In the genomic region with DNA sequence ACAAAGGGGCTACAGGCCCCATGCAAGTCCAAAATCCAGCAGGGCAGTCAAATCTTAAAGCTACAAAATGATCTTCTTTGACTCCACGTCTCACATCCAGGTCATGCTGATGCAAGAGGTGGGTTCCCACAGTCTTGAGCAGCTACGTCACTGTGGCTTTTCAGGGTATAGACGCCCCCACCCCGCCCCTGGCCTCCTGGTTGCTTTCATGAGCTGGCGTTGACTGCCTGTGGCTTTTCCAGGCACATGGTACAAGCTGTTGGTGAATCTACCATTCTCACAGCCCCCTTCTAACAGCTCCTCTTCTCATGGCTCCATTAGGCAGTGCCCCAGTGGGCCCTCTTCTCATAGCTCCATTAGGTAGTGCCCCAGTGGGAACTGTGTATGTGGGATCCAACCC, we compare ENCODE assay signal across 3 cellular contexts.
TF ChIP-seq lines count a peak whose summit lies in the region.

No MANE protein-coding gene starts in this region.

TF ChIP-seq in SK-N-SH treated with all-trans-retinoic acid at 6 μM for 48 hours, 23 proteins besides CTCF, POLR2A, EP300 and RAD21:
- TF ChIP-seq TCF4 (CRISPR knock-in tag; IDR thresholded peaks at IDR 0.05; ENCODE audit: borderline replicate concordance) (no peak), ZNF70 (CRISPR knock-in tag; IDR thresholded peaks at IDR 0.05) (no peak), ZNF565 (CRISPR knock-in tag; conservative IDR thresholded peaks at IDR 0.05; ENCODE audit: low read depth) (no peak)
- TF ChIP-seq, protein P1, sequence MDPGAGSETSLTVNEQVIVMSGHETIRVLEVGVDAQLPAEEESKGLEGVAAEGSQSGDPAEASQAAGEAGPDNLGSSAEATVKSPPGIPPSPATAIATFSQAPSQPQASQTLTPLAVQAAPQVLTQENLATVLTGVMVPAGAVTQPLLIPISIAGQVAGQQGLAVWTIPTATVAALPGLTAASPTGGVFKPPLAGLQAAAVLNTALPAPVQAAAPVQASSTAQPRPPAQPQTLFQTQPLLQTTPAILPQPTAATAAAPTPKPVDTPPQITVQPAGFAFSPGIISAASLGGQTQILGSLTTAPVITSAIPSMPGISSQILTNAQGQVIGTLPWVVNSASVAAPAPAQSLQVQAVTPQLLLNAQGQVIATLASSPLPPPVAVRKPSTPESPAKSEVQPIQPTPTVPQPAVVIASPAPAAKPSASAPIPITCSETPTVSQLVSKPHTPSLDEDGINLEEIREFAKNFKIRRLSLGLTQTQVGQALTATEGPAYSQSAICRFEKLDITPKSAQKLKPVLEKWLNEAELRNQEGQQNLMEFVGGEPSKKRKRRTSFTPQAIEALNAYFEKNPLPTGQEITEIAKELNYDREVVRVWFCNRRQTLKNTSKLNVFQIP (CRISPR knock-in tag; IDR thresholded peaks at IDR 0.05; ENCODE audit: borderline replicate concordance, low read depth): no peak

TF ChIP-seq in SK-N-SH, 30 proteins besides CTCF, POLR2A, EP300 and RAD21:
- TF ChIP-seq, protein P2, sequence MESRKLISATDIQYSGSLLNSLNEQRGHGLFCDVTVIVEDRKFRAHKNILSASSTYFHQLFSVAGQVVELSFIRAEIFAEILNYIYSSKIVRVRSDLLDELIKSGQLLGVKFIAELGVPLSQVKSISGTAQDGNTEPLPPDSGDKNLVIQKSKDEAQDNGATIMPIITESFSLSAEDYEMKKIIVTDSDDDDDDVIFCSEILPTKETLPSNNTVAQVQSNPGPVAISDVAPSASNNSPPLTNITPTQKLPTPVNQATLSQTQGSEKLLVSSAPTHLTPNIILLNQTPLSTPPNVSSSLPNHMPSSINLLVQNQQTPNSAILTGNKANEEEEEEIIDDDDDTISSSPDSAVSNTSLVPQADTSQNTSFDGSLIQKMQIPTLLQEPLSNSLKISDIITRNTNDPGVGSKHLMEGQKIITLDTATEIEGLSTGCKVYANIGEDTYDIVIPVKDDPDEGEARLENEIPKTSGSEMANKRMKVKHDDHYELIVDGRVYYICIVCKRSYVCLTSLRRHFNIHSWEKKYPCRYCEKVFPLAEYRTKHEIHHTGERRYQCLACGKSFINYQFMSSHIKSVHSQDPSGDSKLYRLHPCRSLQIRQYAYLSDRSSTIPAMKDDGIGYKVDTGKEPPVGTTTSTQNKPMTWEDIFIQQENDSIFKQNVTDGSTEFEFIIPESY (IDR thresholded peaks at IDR 0.05; ENCODE audit: borderline replicate concordance, low read depth): no peak
- no peak for TF ChIP-seq TCF12 (IDR thresholded peaks at IDR 0.05)
- TF ChIP-seq MAX (IDR thresholded peaks at IDR 0.05; ENCODE audit: low read depth): no peak
- TF ChIP-seq CHD2 (IDR thresholded peaks at IDR 0.05; ENCODE audit: low read length, partially characterized antibody): no peak
- no peak for TF ChIP-seq USF1 (IDR thresholded peaks at IDR 0.05; ENCODE audit: borderline replicate concordance, low read depth)
- no peak for TF ChIP-seq SIN3A (IDR thresholded peaks at IDR 0.05; ENCODE audit: borderline replicate concordance, low read depth, low read length)
- TF ChIP-seq FOXM1 (IDR thresholded peaks at IDR 0.05; ENCODE audit: low read depth): no peak
- TF ChIP-seq TEAD4 (IDR thresholded peaks at IDR 0.05; ENCODE audit: borderline replicate concordance, insufficient read depth): no peak
- no peak for TF ChIP-seq JUND (IDR thresholded peaks at IDR 0.05)
- TF ChIP-seq, protein P3, sequence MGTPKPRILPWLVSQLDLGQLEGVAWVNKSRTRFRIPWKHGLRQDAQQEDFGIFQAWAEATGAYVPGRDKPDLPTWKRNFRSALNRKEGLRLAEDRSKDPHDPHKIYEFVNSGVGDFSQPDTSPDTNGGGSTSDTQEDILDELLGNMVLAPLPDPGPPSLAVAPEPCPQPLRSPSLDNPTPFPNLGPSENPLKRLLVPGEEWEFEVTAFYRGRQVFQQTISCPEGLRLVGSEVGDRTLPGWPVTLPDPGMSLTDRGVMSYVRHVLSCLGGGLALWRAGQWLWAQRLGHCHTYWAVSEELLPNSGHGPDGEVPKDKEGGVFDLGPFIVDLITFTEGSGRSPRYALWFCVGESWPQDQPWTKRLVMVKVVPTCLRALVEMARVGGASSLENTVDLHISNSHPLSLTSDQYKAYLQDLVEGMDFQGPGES (IDR thresholded peaks at IDR 0.05; ENCODE audit: low read depth, low read length): no peak
- TF ChIP-seq RCOR1 (IDR thresholded peaks at IDR 0.05; ENCODE audit: low read length): no peak

TF ChIP-seq in K562, 482 proteins besides CTCF, POLR2A, EP300 and RAD21:
- TF ChIP-seq, protein P4, sequence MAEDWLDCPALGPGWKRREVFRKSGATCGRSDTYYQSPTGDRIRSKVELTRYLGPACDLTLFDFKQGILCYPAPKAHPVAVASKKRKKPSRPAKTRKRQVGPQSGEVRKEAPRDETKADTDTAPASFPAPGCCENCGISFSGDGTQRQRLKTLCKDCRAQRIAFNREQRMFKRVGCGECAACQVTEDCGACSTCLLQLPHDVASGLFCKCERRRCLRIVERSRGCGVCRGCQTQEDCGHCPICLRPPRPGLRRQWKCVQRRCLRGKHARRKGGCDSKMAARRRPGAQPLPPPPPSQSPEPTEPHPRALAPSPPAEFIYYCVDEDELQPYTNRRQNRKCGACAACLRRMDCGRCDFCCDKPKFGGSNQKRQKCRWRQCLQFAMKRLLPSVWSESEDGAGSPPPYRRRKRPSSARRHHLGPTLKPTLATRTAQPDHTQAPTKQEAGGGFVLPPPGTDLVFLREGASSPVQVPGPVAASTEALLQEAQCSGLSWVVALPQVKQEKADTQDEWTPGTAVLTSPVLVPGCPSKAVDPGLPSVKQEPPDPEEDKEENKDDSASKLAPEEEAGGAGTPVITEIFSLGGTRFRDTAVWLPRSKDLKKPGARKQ (CRISPR knock-in tag; IDR thresholded peaks at IDR 0.05): no peak
- TF ChIP-seq CBX2 (IDR thresholded peaks at IDR 0.05; ENCODE audit: insufficient read depth, low read length, poor library complexity, severe bottlenecking) (no peak), CCNT2 (IDR thresholded peaks at IDR 0.05; ENCODE audit: borderline replicate concordance, extremely low read depth, insufficient read length, low read depth, low read length) (no peak), ZNF644 (tag; IDR thresholded peaks at IDR 0.05; ENCODE audit: low read depth) (no peak), ELF4 (CRISPR knock-in tag; IDR thresholded peaks at IDR 0.05) (no peak), SOX6 (IDR thresholded peaks at IDR 0.05) (no peak)
